In the genomic region with DNA sequence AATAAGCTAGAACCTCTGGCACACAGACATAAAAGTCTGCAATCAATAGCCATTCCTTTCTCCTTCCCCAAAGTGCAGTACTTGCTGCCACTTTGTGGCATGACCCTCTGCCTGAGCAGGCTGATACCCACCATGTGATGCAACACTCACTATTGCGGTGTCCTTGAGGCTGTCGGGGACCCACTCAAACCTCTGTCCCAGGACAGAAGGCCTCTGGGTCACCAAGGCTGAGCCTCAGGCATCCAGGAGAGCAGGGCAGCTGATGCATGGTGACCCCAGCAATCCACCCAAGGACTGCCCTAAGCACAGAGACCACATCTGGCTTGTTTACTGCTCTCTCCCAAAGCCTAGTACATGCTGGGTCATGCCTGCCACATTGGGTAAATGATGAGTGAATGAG, we compare ENCODE assay signal across 13 cellular contexts.
"Had no signal": no experiment of that assay in that cellular context is flagged by ENCODE, and none has a peak within 500 bp of the region (broad histone marks: within the 10 kb centered on the region; RNA-seq: fewer than 3 reads in every experiment).

No MANE protein-coding gene starts in this region.

- ATAC-seq: left lung; stimulated activated naive B cell treated with anti-CD40 and anti-IgM and Interleukin-4, amounts not matched to agents 10 μg/mL and 1 μg/mL and 100 μg/mL, for 72 hours had no signal

- H3K4me3 ChIP-seq: hepatocyte, left lung, SJSA1, thyroid gland had no signal

- H3K9me3 ChIP-seq: left lung, SJSA1, thyroid gland had no signal

- H3K79me2 ChIP-seq: hepatocyte had no signal

- H3K27ac ChIP-seq: brain microvascular endothelial cell, hepatocyte, left lung, SJSA1, thyroid gland had no signal

- H3K4me2 ChIP-seq: hepatocyte had no signal

- DNase-seq: activated naive CD4-positive, alpha-beta T cell; activated naive CD8-positive, alpha-beta T cell treated with anti-CD3 and anti-CD28 coated beads, Interleukin-2, amount 10 ng/mL, durations not matched to agents 7 days and 5 days; anterior cingulate cortex; brain microvascular endothelial cell; dermis blood vessel endothelial cell; islet precursor cell; left lung; nephron progenitor cell; stimulated activated CD4-positive, alpha-beta T cell treated with anti-CD3 and anti-CD28 coated beads, Interleukin-12 subunit alpha, Interleukin-12 subunit beta, amount 100 ng/mL, for 4 hours; stimulated activated naive B cell treated with anti-CD40 and anti-IgM and Interleukin-4, amounts not matched to agents 10 μg/mL and 1 μg/mL and 100 μg/mL, for 72 hours; thyroid gland had no signal

- H3K27me3 ChIP-seq: brain microvascular endothelial cell, hepatocyte, left lung, SJSA1, thyroid gland had no signal

- H2AFZ ChIP-seq: hepatocyte had no signal

- H3K36me3 ChIP-seq: brain microvascular endothelial cell, left lung, SJSA1, thyroid gland had no signal

- H3K4me1 ChIP-seq: left lung, thyroid gland had no signal
